ENCODE assay signal across 24 cellular contexts in genomic region chr3:60065227-60065868, GRCh38.
DNase-seq lines count a peak whose midpoint lies in the region; ATAC-seq and TF ChIP-seq lines count a peak whose summit lies in the region.
"Had no signal": no experiment of that assay in that cellular context is flagged by ENCODE, and none has a peak within 500 bp of the region (broad histone marks: within the 10 kb centered on the region; RNA-seq: fewer than 3 reads in every experiment).

No MANE protein-coding gene starts in this region.

- POLR2A ChIA-PET in CD4-positive, alpha-beta T cell (lab: Charles Lee), result interaction anchor here (0.8 to 4.3 kb wide), 10 partner anchors 8 to 55 kb away, joined by 3 to 21 read pairs (median 4); no protein-coding TSS in a partner anchor
- POLR2A ChIA-PET in activated CD4-positive, alpha-beta memory T cell treated with anti-CD3 and anti-CD28 coated beads, Interleukin-2, amount 10 ng/mL, durations not matched to agents 7 days and 5 days (lab: Charles Lee), result interaction anchor here (1.9 to 2.0 kb wide), 2 partner anchors 10 to 14 kb away, joined by 7 to 9 read pairs; no protein-coding TSS in a partner anchor

- intact Hi-C loops in CD4-positive, alpha-beta T cell (cut with DNase I, micrococcal nuclease), result loop anchor here in 1 of 2 experiments (1.0 to 2.0 kb wide), 2 partner anchors 9 to 15 kb away; no protein-coding TSS in a partner anchor

- CTCF ChIA-PET in CD4-positive, alpha-beta T cell (lab: Charles Lee), result interaction anchor here (1.2 to 1.6 kb wide), 2 partner anchors 14 to 18 kb away, joined by 4 read pairs; no protein-coding TSS in a partner anchor
- CTCF ChIA-PET in activated CD4-positive, alpha-beta memory T cell treated with anti-CD3 and anti-CD28 coated beads, Interleukin-2, amount 10 ng/mL, durations not matched to agents 7 days and 5 days (lab: Charles Lee), result no interaction called here

- H3K4me1 Mint-ChIP-seq in T-helper 1 cell treated with Interleukin-12 subunit alpha and Interleukin-12 subunit beta and Interleukin-4 antibody, amounts not matched to agents 30 μg/mL and 1 μg/mL, for 36 hours (ENCODE audit: low read depth), result peaks cover 61% of the 10 kb centered on the region
- peaks cover 80% of the 10 kb centered on the region for H3K4me1 Mint-ChIP-seq in CD4-positive, alpha-beta T cell (ENCODE audit: low read depth)
- H3K4me1 Mint-ChIP-seq in activated CD4-positive, alpha-beta memory T cell treated with anti-CD3 and anti-CD28 coated beads, Interleukin-2, amount 10 ng/mL, durations not matched to agents 7 days and 5 days, result peaks cover 41% of the 10 kb centered on the region
- H3K4me1 Mint-ChIP-seq in effector memory CD8-positive, alpha-beta T cell (ENCODE audit: low read depth in 2 of 2), result peaks cover 12 to 33% of the 10 kb centered on the region in 2 donors
- H3K4me1 Mint-ChIP-seq: B cell had no signal

- TF ChIP-seq CTCF in CD4-positive, alpha-beta T cell (IDR thresholded peaks at IDR 0.05), result no peak

- H3K27ac ChIP-seq in CD4-positive, alpha-beta T cell (ENCODE audit: low read depth, low read length), result peak overlapping the region; percentile 67
- H3K27ac ChIP-seq: 22Rv1, adrenal gland, cardiac muscle cell, KMS-11, SJSA1, uterus had no signal

- H3K36me3 Mint-ChIP-seq in T-helper 1 cell treated with Interleukin-12 subunit alpha and Interleukin-12 subunit beta and Interleukin-4 antibody, amounts not matched to agents 30 μg/mL and 1 μg/mL, for 36 hours (ENCODE audit: low read depth), result peaks cover 24% of the 10 kb centered on the region
- H3K36me3 Mint-ChIP-seq in CD4-positive, alpha-beta T cell (ENCODE audit: low read depth), result peaks cover 26% of the 10 kb centered on the region
- H3K36me3 Mint-ChIP-seq in activated CD4-positive, alpha-beta memory T cell treated with anti-CD3 and anti-CD28 coated beads, Interleukin-2, amount 10 ng/mL, durations not matched to agents 7 days and 5 days (ENCODE audit: low read depth), result peaks cover 8% of the 10 kb centered on the region
- no peaks in the 10 kb centered on the region for H3K36me3 Mint-ChIP-seq in effector memory CD8-positive, alpha-beta T cell (ENCODE audit: insufficient read depth)

- peak overlapping the region; percentile 67 for H3K4me3 Mint-ChIP-seq in T-helper 1 cell treated with Interleukin-12 subunit alpha and Interleukin-12 subunit beta and Interleukin-4 antibody, amounts not matched to agents 30 μg/mL and 1 μg/mL, for 36 hours
- peak overlapping the region; percentile 67 for H3K4me3 Mint-ChIP-seq in CD4-positive, alpha-beta T cell
- H3K4me3 Mint-ChIP-seq in activated CD4-positive, alpha-beta memory T cell treated with anti-CD3 and anti-CD28 coated beads, Interleukin-2, amount 10 ng/mL, durations not matched to agents 7 days and 5 days, result no peak overlapping the region
- H3K4me3 Mint-ChIP-seq in effector memory CD8-positive, alpha-beta T cell, result peak overlapping the region in 1 of 2 donors; percentile 47
- H3K4me3 Mint-ChIP-seq: B cell had no signal

- no peaks in the 10 kb centered on the region for H3K27me3 ChIP-seq in CD4-positive, alpha-beta T cell (ENCODE audit: control insufficient read depth, insufficient read depth, low read length)
- H3K27me3 ChIP-seq: adrenal gland, cardiac muscle cell, SJSA1, uterus had no signal

- H3K9me3 Mint-ChIP-seq in T-helper 1 cell treated with Interleukin-12 subunit alpha and Interleukin-12 subunit beta and Interleukin-4 antibody, amounts not matched to agents 30 μg/mL and 1 μg/mL, for 36 hours, result no peaks in the 10 kb centered on the region
- H3K9me3 Mint-ChIP-seq in CD4-positive, alpha-beta T cell, result no peaks in the 10 kb centered on the region
- peaks cover 7% of the 10 kb centered on the region for H3K9me3 Mint-ChIP-seq in activated CD4-positive, alpha-beta memory T cell treated with anti-CD3 and anti-CD28 coated beads, Interleukin-2, amount 10 ng/mL, durations not matched to agents 7 days and 5 days
- H3K9me3 Mint-ChIP-seq in effector memory CD8-positive, alpha-beta T cell, result no peaks in the 10 kb centered on the region

- H3K27me3 Mint-ChIP-seq in T-helper 1 cell treated with Interleukin-12 subunit alpha and Interleukin-12 subunit beta and Interleukin-4 antibody, amounts not matched to agents 30 μg/mL and 1 μg/mL, for 36 hours (ENCODE audit: low read depth), result no peaks in the 10 kb centered on the region
- H3K27me3 Mint-ChIP-seq in CD4-positive, alpha-beta T cell, result no peaks in the 10 kb centered on the region
- H3K27me3 Mint-ChIP-seq in activated CD4-positive, alpha-beta memory T cell treated with anti-CD3 and anti-CD28 coated beads, Interleukin-2, amount 10 ng/mL, durations not matched to agents 7 days and 5 days, result no peaks in the 10 kb centered on the region
- H3K27me3 Mint-ChIP-seq in effector memory CD8-positive, alpha-beta T cell, result no peaks in the 10 kb centered on the region

- no peaks in the 10 kb centered on the region for H3K9me3 ChIP-seq in CD4-positive, alpha-beta T cell (ENCODE audit: control insufficient read depth, low read length)
- H3K9me3 ChIP-seq: adrenal gland, SJSA1, uterus had no signal

- H3K27ac Mint-ChIP-seq in T-helper 1 cell treated with Interleukin-12 subunit alpha and Interleukin-12 subunit beta and Interleukin-4 antibody, amounts not matched to agents 30 μg/mL and 1 μg/mL, for 36 hours, result peak overlapping the region; percentile 95
- peak overlapping the region; percentile 88 for H3K27ac Mint-ChIP-seq in CD4-positive, alpha-beta T cell
- peak overlapping the region; percentile 71 for H3K27ac Mint-ChIP-seq in activated CD4-positive, alpha-beta memory T cell treated with anti-CD3 and anti-CD28 coated beads, Interleukin-2, amount 10 ng/mL, durations not matched to agents 7 days and 5 days
- H3K27ac Mint-ChIP-seq in effector memory CD8-positive, alpha-beta T cell, result peak overlapping the region; percentile 33 to 95
- H3K27ac Mint-ChIP-seq: B cell had no signal

- no peak for DNase-seq in T-helper 1 cell
- no peak for DNase-seq in CD4-positive, alpha-beta T cell
- no peak for DNase-seq in activated CD4-positive, alpha-beta memory T cell treated with anti-CD3 and anti-CD28 coated beads, Interleukin-2, amount 10 ng/mL, durations not matched to agents 7 days and 5 days
- DNase-seq in effector memory CD8-positive, alpha-beta T cell, result no peak
- no peak for DNase-seq in OCI-M1 (lab: John Stamatoyannopoulos, UW)
- DNase-seq in OCI-M2 (lab: John Stamatoyannopoulos, UW; ENCODE audit: unreplicated experiment), result no peak
- DNase-seq: activated CD4-positive, CD25-positive, alpha-beta regulatory T cell treated with anti-CD3 and anti-CD28 coated beads, Interleukin-2, amount 50 U/mL, for 72 hours; activated CD8-positive, alpha-beta memory T cell treated with anti-CD3 and anti-CD28 coated beads, Interleukin-2, amount 50 U/mL, for 48 hours; adrenal gland; dermis blood vessel endothelial cell; EL; kidney; NCI-H1930; NCI-H345; right cardiac atrium; uterus had no signal

- peak; percentile 27 for ATAC-seq in CD4-positive, alpha-beta T cell (ENCODE audit: poor library complexity)
- ATAC-seq in effector memory CD8-positive, alpha-beta T cell (replicated peaks), result peak; percentile 25
- no peak for ATAC-seq in HG02759 (IDR thresholded peaks at IDR 0.05; ENCODE audit: unreplicated experiment)
- ATAC-seq: Panc1, right cardiac atrium had no signal
